Comparison of ENCODE assay signal across 8 cellular contexts in the genomic region with DNA sequence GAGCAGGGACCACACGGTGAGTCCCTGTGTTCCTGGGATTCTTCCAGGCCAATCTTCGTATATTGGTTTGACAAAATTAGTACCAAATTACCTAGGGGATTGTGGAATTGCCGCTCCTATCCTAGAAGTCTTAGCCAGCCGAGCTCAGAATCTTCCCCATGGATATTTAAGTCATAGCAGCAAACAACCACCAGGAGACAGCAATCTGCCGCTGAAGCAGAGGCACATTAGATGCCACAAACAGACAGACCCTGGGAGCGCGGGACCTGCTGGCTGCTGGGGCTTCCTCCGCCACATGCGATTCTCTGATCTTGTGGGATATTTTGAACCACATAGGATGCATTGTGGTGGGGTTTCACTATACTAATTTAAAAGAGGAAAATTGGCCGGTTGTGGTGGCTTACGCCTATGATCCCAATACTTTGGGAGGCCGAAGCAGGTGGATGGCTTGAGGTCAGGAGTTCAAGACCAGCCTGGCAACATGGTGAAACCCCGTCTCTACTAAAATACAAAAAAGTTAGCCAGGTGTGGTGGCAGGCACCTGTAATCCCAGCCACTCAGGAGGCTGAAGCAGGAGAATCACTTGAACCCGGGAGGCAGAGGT. TPM values are rescaled to one million over a fixed set of nuclear protein-coding genes. Genes with fewer than 3 reads are reported as not detected.
DNase-seq lines count a peak whose midpoint lies in the region; ATAC-seq and TF ChIP-seq lines count a peak whose summit lies in the region.

No MANE protein-coding gene starts in this region.

- H3K9me3 Mint-ChIP-seq in activated naive CD8-positive, alpha-beta T cell treated with anti-CD3 and anti-CD28 coated beads, Interleukin-2, amount 10 ng/mL, durations not matched to agents 7 days and 5 days = no peaks in the 10 kb centered on the region

- no peaks in the 10 kb centered on the region for H3K9me3 ChIP-seq in uterus

- no peak for TF ChIP-seq POLR2A in uterus (IDR thresholded peaks at IDR 0.05)

- no peaks in the 10 kb centered on the region for H3K36me3 ChIP-seq in uterus

- H3K4me1 Mint-ChIP-seq in activated naive CD8-positive, alpha-beta T cell treated with anti-CD3 and anti-CD28 coated beads, Interleukin-2, amount 10 ng/mL, durations not matched to agents 7 days and 5 days = peaks cover 8% of the 10 kb centered on the region

- H3K27ac Mint-ChIP-seq in activated naive CD8-positive, alpha-beta T cell treated with anti-CD3 and anti-CD28 coated beads, Interleukin-2, amount 10 ng/mL, durations not matched to agents 7 days and 5 days = no peak overlapping the region

- H3K4me3 Mint-ChIP-seq in activated naive CD8-positive, alpha-beta T cell treated with anti-CD3 and anti-CD28 coated beads, Interleukin-2, amount 10 ng/mL, durations not matched to agents 7 days and 5 days = no peak overlapping the region

- POLR2A ChIA-PET in activated naive CD8-positive, alpha-beta T cell treated with anti-CD3 and anti-CD28 coated beads, Interleukin-2, amount 10 ng/mL, durations not matched to agents 7 days and 5 days (lab: Charles Lee) = interaction anchor here (0.7 kb wide), 1 partner anchor 50 kb away, joined by 3 read pairs; no protein-coding TSS in a partner anchor

- ATAC-seq in activated naive CD8-positive, alpha-beta T cell treated with anti-CD3 and anti-CD28 coated beads, Interleukin-2, amount 10 ng/mL, durations not matched to agents 7 days and 5 days (ENCODE audit: low read depth) = peak; percentile 36
- peak; percentile 74 for ATAC-seq in left lobe of liver
- ATAC-seq in HG03442 (IDR thresholded peaks at IDR 0.05; ENCODE audit: unreplicated experiment) = no peak
- no peak for ATAC-seq in HG03196 (IDR thresholded peaks at IDR 0.05; ENCODE audit: unreplicated experiment)

- peak; percentile 42 for DNase-seq in COLO829 (ENCODE audit: low spot score)
- peak; percentile 45 for DNase-seq in HT1080 (ENCODE audit: low read depth)
- no peak for DNase-seq in activated naive CD8-positive, alpha-beta T cell treated with anti-CD3 and anti-CD28 coated beads, Interleukin-2, amount 10 ng/mL, durations not matched to agents 7 days and 5 days
- DNase-seq in left lobe of liver (ENCODE audit: low spot score) = no peak
- DNase-seq in uterus = no peak
- no peak for DNase-seq in LoVo (ENCODE audit: low spot score)

- no peak overlapping the region for H3K4me3 ChIP-seq in uterus

- H3K4me1 ChIP-seq in uterus = no peaks in the 10 kb centered on the region

- no peaks in the 10 kb centered on the region for H3K36me3 Mint-ChIP-seq in activated naive CD8-positive, alpha-beta T cell treated with anti-CD3 and anti-CD28 coated beads, Interleukin-2, amount 10 ng/mL, durations not matched to agents 7 days and 5 days

- no peak for TF ChIP-seq CTCF in uterus (IDR thresholded peaks at IDR 0.05)

- intact Hi-C loops in uterus (cut with DNase I; ENCODE audit: low total_unique reads) = no loop called here

- H3K27ac ChIP-seq in uterus = no peak overlapping the region

- H3K27me3 Mint-ChIP-seq in activated naive CD8-positive, alpha-beta T cell treated with anti-CD3 and anti-CD28 coated beads, Interleukin-2, amount 10 ng/mL, durations not matched to agents 7 days and 5 days = peaks cover 35% of the 10 kb centered on the region

- no peaks in the 10 kb centered on the region for H3K27me3 ChIP-seq in uterus

RNA-seq across cellular contexts. Expression of a gene that starts 31.7 kb away (rescaled TPM):
- total RNA-seq in HT1080 (2014; rRNA removed; shearing (Covaris generic)) = 11.1 and 28.5 TPM in 2 replicates
- polyA plus RNA-seq in HT1080 (2015; cell fraction: cytosol; rRNA removed) = 7.3 and 8.5 TPM in 2 replicates
- polyA plus RNA-seq in HT1080 (2015; cell fraction: nucleus; rRNA removed) = 11.9 and 13.2 TPM in 2 replicates
- total RNA-seq in activated naive CD8-positive, alpha-beta T cell treated with anti-CD3 and anti-CD28 coated beads, Interleukin-2, amount 10 ng/mL, durations not matched to agents 7 days and 5 days = 10 to 100 TPM; 23.0 to 29.4 TPM
- total RNA-seq in left lobe of liver (8.2 TPM), uterus (10 to 100 TPM in 2 of 4 donors, 1 to 10 TPM in 2; 3.5 to 22.2 (median 11.0) TPM)

Comparison
In these comparisons a context has a peak if more than half of its experiments do, and no peak if none do; other contexts are left out.
1. DNase-seq: peak in COLO829 (single experiment) and HT1080 (single experiment); none in activated naive CD8-positive, alpha-beta T cell treated with anti-CD3 and anti-CD28 coated beads, Interleukin-2, amount 10 ng/mL, durations not matched to agents 7 days and 5 days (single experiment), left lobe of liver (single experiment), uterus (0 of 2) and LoVo (single experiment).
2. ATAC-seq: peak in activated naive CD8-positive, alpha-beta T cell treated with anti-CD3 and anti-CD28 coated beads, Interleukin-2, amount 10 ng/mL, durations not matched to agents 7 days and 5 days (single experiment) and left lobe of liver (single experiment); none in HG03442 (single experiment) and HG03196 (single experiment).